In genomic region chr9:13487498-13487897, GRCh38 we compare ENCODE assay signal across 18 cellular contexts.
"Had no signal": no experiment of that assay in that cellular context is flagged by ENCODE, and none has a peak within 500 bp of the region (broad histone marks: within the 10 kb centered on the region; RNA-seq: fewer than 3 reads in every experiment).

No MANE protein-coding gene starts in this region.

- H3K36me3 ChIP-seq: MG63 had no signal

- H3K4me3 ChIP-seq: MG63 had no signal

- DNase-seq: KBM-7, MG63, NCI-H1092, NCI-H1105 treated with DMSO at 0.1 percent for 48 hours, NCI-H1417 treated with DMSO at 0.1 percent for 48 hours, NCI-H146, NCI-H1694 treated with DMSO at 0.1 percent for 48 hours, NCI-H1930, NCI-H2081, NCI-H2171, NCI-H226, NCI-H446, NCI-H510A, NCI-H524 treated with DMSO at 0.1 percent for 48 hours, NCI-H69, NCI-H774, Right ventricle myocardium superior, RPMI8226 had no signal
